26 cellular contexts compared by ENCODE assay signal in genomic region chr9:71854811-71855210, GRCh38. TPM values are rescaled to one million over a fixed set of nuclear protein-coding genes. Genes with fewer than 3 reads are reported as not detected.
A peak's percentile ranks its signal among the peaks of the same experiment; 100 is the strongest.
DNase-seq lines count a peak whose midpoint lies in the region; ATAC-seq, FAIRE-seq and TF ChIP-seq lines count a peak whose summit lies in the region.
"Had no signal": no experiment of that assay in that cellular context is flagged by ENCODE, and none has a peak within 500 bp of the region (broad histone marks: within the 10 kb centered on the region; RNA-seq: fewer than 3 reads in every experiment).

No MANE protein-coding gene starts in this region.

- H2BK5ac ChIP-seq in neuronal stem cell (ENCODE audit: low read length), result no peak overlapping the region

- peaks cover 3 to 6% of the 10 kb centered on the region in 2 donors for H3K9me3 ChIP-seq in neuronal stem cell (replicated peaks in 1 of 2; ENCODE audit: control insufficient read depth in 2 of 2, insufficient read depth in 1 of 2, low read depth in 1 of 2, low read length in 2 of 2)
- no peaks in the 10 kb centered on the region for H3K9me3 ChIP-seq in pancreas
- H3K9me3 ChIP-seq: gastrocnemius medialis, prostate gland had no signal

- no peak overlapping the region for H3K4me3 ChIP-seq in neuronal stem cell (ENCODE audit: low read length in 2 of 2)
- no peak overlapping the region for H3K4me3 ChIP-seq in pancreas
- H3K4me3 ChIP-seq: gastrocnemius medialis, hepatocyte, left lung, prostate gland, thoracic aorta had no signal

- no peak overlapping the region for H2BK12ac ChIP-seq in neuronal stem cell (ENCODE audit: low read length)

- no peak overlapping the region for H3K23ac ChIP-seq in neuronal stem cell (ENCODE audit: low read depth, low read length, poor library complexity)

- H2BK15ac ChIP-seq in neuronal stem cell (ENCODE audit: low read length), result no peak overlapping the region

- no peak for FAIRE-seq in pancreas (lab: Jason Lieb, UNC)
- FAIRE-seq: endometrium had no signal

- TF ChIP-seq CTCF in pancreas (IDR thresholded peaks at IDR 0.05), result no peak

- DNase-seq in NCI-H446 treated with DMSO at 0.1 percent for 48 hours (lab: John Stamatoyannopoulos, UW) (peak; percentile 18), NCI-H446 (lab: John Stamatoyannopoulos, UW) (no peak), NCI-H1092 (lab: John Stamatoyannopoulos, UW) (peak; percentile 17), NCI-H524 treated with DMSO at 0.1 percent for 48 hours (lab: John Stamatoyannopoulos, UW) (peak; percentile 28), neuronal stem cell (ENCODE audit: low spot score) (no peak), HuH-7.5 (ENCODE audit: low spot score) (no peak), KBM-7 (no peak), pancreas (no peak)
- DNase-seq: activated CD4-positive, alpha-beta T cell treated with anti-CD3 and anti-CD28 coated beads for 1 hour; activated CD8-positive, alpha-beta T cell treated with anti-CD3 and anti-CD28 coated beads for 36 hours; activated gamma-delta T cell; activated T-cell treated with anti-CD3 and anti-CD28 coated beads for 4 hours; CD4-positive, alpha-beta memory T cell; central memory CD4-positive, alpha-beta T cell; gastrocnemius medialis; GDM1; H7; left lung; NCI-H774; SK-N-SH; stimulated activated naive CD4-positive, alpha-beta T cell treated with Interleukin-2 at 50 U/mL for 16 hours had no signal

- no peak overlapping the region for H3K4me2 ChIP-seq in neuronal stem cell (ENCODE audit: insufficient read depth, low read length, poor library complexity, severe bottlenecking)
- H3K4me2 ChIP-seq: hepatocyte, SK-N-SH had no signal

- no peak overlapping the region for H2BK120ac ChIP-seq in neuronal stem cell (ENCODE audit: low read depth, low read length)

- H2AFZ ChIP-seq in neuronal stem cell (ENCODE audit: low read length), result no peak overlapping the region
- H2AFZ ChIP-seq: hepatocyte had no signal

- intact Hi-C loops in pancreas (cut with DNase I), result no loop called here

- no peak overlapping the region for H3K4ac ChIP-seq in neuronal stem cell (ENCODE audit: low read length)

- no peak overlapping the region for H4K91ac ChIP-seq in neuronal stem cell (ENCODE audit: low read depth, low read length, poor library complexity)

- H3K4me1 ChIP-seq in neuronal stem cell (ENCODE audit: control insufficient read depth in 2 of 2, insufficient read depth in 1 of 2, low read depth in 1 of 2, low read length in 2 of 2) (no peaks in the 10 kb centered on the region), pancreas (no peaks in the 10 kb centered on the region)
- H3K4me1 ChIP-seq: gastrocnemius medialis, left lung, prostate gland had no signal

- H4K8ac ChIP-seq in neuronal stem cell (ENCODE audit: low read depth, low read length), result no peak overlapping the region

- no peak overlapping the region for H3K9ac ChIP-seq in neuronal stem cell (ENCODE audit: low read depth, low read length, poor library complexity)
- H3K9ac ChIP-seq: SK-N-SH had no signal

- no CpG with 5 or more reads among the region's 5 CpGs for WGBS in neuronal stem cell (ENCODE audit: extremely low coverage in 2 of 2, insufficient read length in 2 of 2, insufficient replicate concordance in 1 of 2), 2 donors
- WGBS in pancreas, 2 donors, result 72% methylated on average over 5 of the region's 5 CpGs

- H3K27me3 ChIP-seq in neuronal stem cell (ENCODE audit: control insufficient read depth in 3 of 3, insufficient read depth in 3 of 3, low read depth in 1 of 3, low read length in 3 of 3), result no peaks in the 10 kb centered on the region
- no peaks in the 10 kb centered on the region for H3K27me3 ChIP-seq in pancreas
- H3K27me3 ChIP-seq: gastrocnemius medialis, hepatocyte, left lung, neutrophil had no signal

- no peak overlapping the region for H2AK5ac ChIP-seq in neuronal stem cell (ENCODE audit: low read depth, low read length)

- in situ Hi-C loops in KBM-7 (cut with MboI; ENCODE audit: low pct_unique_long_range_greater_than_20kb, low sequenced_read_pairs), result no loop called here

- ATAC-seq in pancreas, result no peak
- ATAC-seq: activated CD8-positive, alpha-beta T cell treated with anti-CD3 and anti-CD28 coated beads for 36 hours; gastrocnemius medialis; left lung had no signal

- no peak overlapping the region for H3K14ac ChIP-seq in neuronal stem cell (ENCODE audit: low read length)

- no peaks in the 10 kb centered on the region for H3K36me3 ChIP-seq in neuronal stem cell (replicated peaks in 1 of 2; ENCODE audit: control insufficient read depth in 2 of 2, insufficient read depth in 2 of 2, low read length in 2 of 2)
- no peaks in the 10 kb centered on the region for H3K36me3 ChIP-seq in pancreas
- H3K36me3 ChIP-seq: left lung, neutrophil, prostate gland, thoracic aorta had no signal

- H3K27ac ChIP-seq in neuronal stem cell (replicated peaks; ENCODE audit: low read length), result no peak overlapping the region
- H3K27ac ChIP-seq in pancreas, result no peak overlapping the region
- H3K27ac ChIP-seq: gastrocnemius medialis, hepatocyte, left lung, neutrophil, prostate gland, thoracic aorta had no signal

- peak overlapping the region; percentile 8 for H3K18ac ChIP-seq in neuronal stem cell (ENCODE audit: low read length)

- H3K79me1 ChIP-seq in neuronal stem cell (ENCODE audit: low read depth, low read length), result no peaks in the 10 kb centered on the region

RNA-seq across cellular contexts. Expression of gene ABHD17B, which starts 56.2 kb away (rescaled TPM):
- 31.2 TPM for polyA plus RNA-seq in neuronal stem cell (2013, experiment 1 of 2)
- polyA plus RNA-seq in neuronal stem cell (2013, experiment 2 of 2), result 30.9 TPM
- total RNA-seq in pancreas, result 1 to 10 TPM; 3.7 to 9.7 (median 5.9) TPM
- 1 to 10 TPM; 1.9 to 5.0 TPM for polyA plus RNA-seq in pancreas

RNA-seq across cellular contexts. Expression of gene C9orf85, which starts 56.6 kb away (rescaled TPM):
- 12.3 TPM for polyA plus RNA-seq in neuronal stem cell (2013, experiment 1 of 2)
- polyA plus RNA-seq in neuronal stem cell (2013, experiment 2 of 2), result 12.8 TPM
- 1 to 10 TPM; 3.9 to 6.9 (median 5.6) TPM for total RNA-seq in pancreas
- polyA plus RNA-seq in pancreas, result 10 to 100 TPM in 1 of 2 donors, 1 to 10 TPM in 1; 4.7 to 10.0 TPM

Comparison
In these comparisons a context has a peak if more than half of its experiments do, and no peak if none do; other contexts are left out.
1. DNase-seq: peak in NCI-H446 treated with DMSO at 0.1 percent for 48 hours (single experiment), NCI-H1092 (single experiment) and NCI-H524 treated with DMSO at 0.1 percent for 48 hours (single experiment); none in NCI-H446 (0 of 2), neuronal stem cell (single experiment), HuH-7.5 (single experiment), KBM-7 (single experiment) and pancreas (0 of 6).